Comparison of ENCODE assay signal across 12 cellular contexts in genomic region chr4:87500107-87500462, GRCh38. TPM values are rescaled to one million over a fixed set of nuclear protein-coding genes. Genes with fewer than 3 reads are reported as not detected.
DNase-seq lines count a peak whose midpoint lies in the region; ATAC-seq and TF ChIP-seq lines count a peak whose summit lies in the region.
"Had no signal": no experiment of that assay in that cellular context is flagged by ENCODE, and none has a peak within 500 bp of the region (broad histone marks: within the 10 kb centered on the region; RNA-seq: fewer than 3 reads in every experiment).

No MANE protein-coding gene starts in this region.

- no peak overlapping the region for H3K4ac ChIP-seq in neuronal stem cell (ENCODE audit: low read length)

- H3K27ac ChIP-seq in left ventricle myocardium inferior (replicated peaks) (peak overlapping the region; percentile 69), right atrium auricular region (peak overlapping the region in 1 of 2 donors; percentile 60), neuronal stem cell (replicated peaks; ENCODE audit: low read length) (no peak overlapping the region), A673 (ENCODE audit: low read depth, low read length, poor library complexity, severe bottlenecking) (no peak overlapping the region), WERI-Rb-1 (no peak overlapping the region)

- H3K4me2 ChIP-seq in neuronal stem cell (ENCODE audit: insufficient read depth, low read length, poor library complexity, severe bottlenecking) = no peak overlapping the region

- H3K9ac ChIP-seq in neuronal stem cell (ENCODE audit: low read depth, low read length, poor library complexity) = no peak overlapping the region

- no peak overlapping the region for H2BK5ac ChIP-seq in neuronal stem cell (ENCODE audit: low read length)

- H3K36me3 ChIP-seq in left ventricle myocardium inferior (peaks cover 47% of the 10 kb centered on the region), right atrium auricular region (peaks cover 15% of the 10 kb centered on the region), neuronal stem cell (replicated peaks in 1 of 2; ENCODE audit: control insufficient read depth in 2 of 2, insufficient read depth in 2 of 2, low read length in 2 of 2) (no peaks in the 10 kb centered on the region), A673 (ENCODE audit: insufficient read depth, low read length, poor library complexity, severe bottlenecking) (no peaks in the 10 kb centered on the region), WERI-Rb-1 (no peaks in the 10 kb centered on the region)

- H3K18ac ChIP-seq in neuronal stem cell (ENCODE audit: low read length) = no peak overlapping the region

- no peak overlapping the region for H3K4me3 ChIP-seq in left ventricle myocardium inferior
- H3K4me3 ChIP-seq in right atrium auricular region = no peak overlapping the region
- no peak overlapping the region for H3K4me3 ChIP-seq in neuronal stem cell (ENCODE audit: low read length in 2 of 2)
- H3K4me3 ChIP-seq in A673 (ENCODE audit: low read depth, low read length, poor library complexity, severe bottlenecking) = no peak overlapping the region
- no peak overlapping the region for H3K4me3 ChIP-seq in WERI-Rb-1 (ENCODE audit: low read depth, low read length)
- H3K4me3 ChIP-seq: lung had no signal

- ATAC-seq in HG02623 (IDR thresholded peaks at IDR 0.05; ENCODE audit: unreplicated experiment) (peak; percentile 24), HG03457 (IDR thresholded peaks at IDR 0.05; ENCODE audit: unreplicated experiment) (peak; percentile 26)
- ATAC-seq: activated CD8-positive, alpha-beta T cell treated with anti-CD3 and anti-CD28 coated beads, Interleukin-2, amount 10 ng/mL, durations not matched to agents 7 days and 5 days; Right ventricle myocardium inferior had no signal

- no peak for DNase-seq in left ventricle myocardium inferior
- DNase-seq in right atrium auricular region (ENCODE audit: low spot score) = no peak
- no peak for DNase-seq in NCI-H2196 (lab: John Stamatoyannopoulos, UW; ENCODE audit: unreplicated experiment)
- no peak for DNase-seq in neuronal stem cell (ENCODE audit: low spot score)
- DNase-seq in A673 (ENCODE audit: low spot score) = no peak
- no peak for DNase-seq in WERI-Rb-1
- DNase-seq: activated CD8-positive, alpha-beta T cell treated with anti-CD3 and anti-CD28 coated beads, Interleukin-2, amount 10 ng/mL, durations not matched to agents 7 days and 5 days had no signal

- TF ChIP-seq CTCF in left ventricle myocardium inferior (IDR thresholded peaks at IDR 0.05; ENCODE audit: borderline replicate concordance) = no peak
- no peak for TF ChIP-seq CTCF in right atrium auricular region (IDR thresholded peaks at IDR 0.05)
- TF ChIP-seq CTCF in A673 (conservative IDR thresholded peaks at IDR 0.05; ENCODE audit: low read depth, low read length) = no peak
- TF ChIP-seq CTCF in WERI-Rb-1 (IDR thresholded peaks at IDR 0.05; ENCODE audit: low read depth, low read length) = no peak

- no peak overlapping the region for H4K91ac ChIP-seq in neuronal stem cell (ENCODE audit: low read depth, low read length, poor library complexity)

- no peak overlapping the region for H2BK12ac ChIP-seq in neuronal stem cell (ENCODE audit: low read length)

- no peak overlapping the region for H3K23ac ChIP-seq in neuronal stem cell (ENCODE audit: low read depth, low read length, poor library complexity)

- H3K79me1 ChIP-seq in neuronal stem cell (ENCODE audit: low read depth, low read length) = no peaks in the 10 kb centered on the region

- H2AK5ac ChIP-seq in neuronal stem cell (ENCODE audit: low read depth, low read length) = no peak overlapping the region

- CTCF ChIA-PET in A673 (lab: Charles Lee) = no interaction called here

- POLR2A ChIA-PET in A673 (lab: Charles Lee; ENCODE audit: low non-redundant PET) = no interaction called here

- no peak overlapping the region for H2BK120ac ChIP-seq in neuronal stem cell (ENCODE audit: low read depth, low read length)

- no peak overlapping the region for H2AFZ ChIP-seq in neuronal stem cell (ENCODE audit: low read length)

- intact Hi-C loops in left ventricle myocardium inferior (cut with micrococcal nuclease) = no loop called here
- intact Hi-C loops in A673 (cut with micrococcal nuclease; ENCODE audit: unreplicated experiment) = no loop called here

- WGBS in neuronal stem cell (ENCODE audit: extremely low coverage in 2 of 2, insufficient read length in 2 of 2, insufficient replicate concordance in 1 of 2), 2 donors = no CpG with 5 or more reads among the region's 4 CpGs

- H3K14ac ChIP-seq in neuronal stem cell (ENCODE audit: low read length) = no peak overlapping the region

- no peak overlapping the region for H2BK15ac ChIP-seq in neuronal stem cell (ENCODE audit: low read length)

- H4K8ac ChIP-seq in neuronal stem cell (ENCODE audit: low read depth, low read length) = no peak overlapping the region

- H3K27me3 ChIP-seq in left ventricle myocardium inferior (ENCODE audit: low read depth) (no peaks in the 10 kb centered on the region), right atrium auricular region (no peaks in the 10 kb centered on the region), neuronal stem cell (ENCODE audit: control insufficient read depth in 3 of 3, insufficient read depth in 3 of 3, low read depth in 1 of 3, low read length in 3 of 3) (no peaks in the 10 kb centered on the region), A673 (replicated peaks; ENCODE audit: insufficient read depth, low read depth, low read length, poor library complexity) (no peaks in the 10 kb centered on the region), WERI-Rb-1 (ENCODE audit: insufficient read depth, low read depth, severe bottlenecking) (no peaks in the 10 kb centered on the region)

- H3K4me1 ChIP-seq in left ventricle myocardium inferior = peaks cover 70% of the 10 kb centered on the region
- H3K4me1 ChIP-seq in right atrium auricular region = peaks cover 0 to 25% of the 10 kb centered on the region in 2 donors
- no peaks in the 10 kb centered on the region for H3K4me1 ChIP-seq in neuronal stem cell (ENCODE audit: control insufficient read depth in 2 of 2, insufficient read depth in 1 of 2, low read depth in 1 of 2, low read length in 2 of 2)
- peaks cover 30% of the 10 kb centered on the region for H3K4me1 ChIP-seq in A673 (ENCODE audit: insufficient read depth, low read length, poor library complexity, severe bottlenecking)

- H3K9me3 ChIP-seq in left ventricle myocardium inferior (replicated peaks) (no peaks in the 10 kb centered on the region), right atrium auricular region (no peaks in the 10 kb centered on the region), neuronal stem cell (replicated peaks in 1 of 2; ENCODE audit: control insufficient read depth in 2 of 2, insufficient read depth in 1 of 2, low read depth in 1 of 2, low read length in 2 of 2) (no peaks in the 10 kb centered on the region), A673 (ENCODE audit: low read depth, low read length, poor library complexity, severe bottlenecking) (no peaks in the 10 kb centered on the region), WERI-Rb-1 (ENCODE audit: severe bottlenecking) (no peaks in the 10 kb centered on the region)

- no TSS peak for BruUV-seq in A673 (replicated peaks; lab: Mats Ljungman, UMichigan)

RNA-seq across cellular contexts. Expression of gene SPARCL1, which starts 29.1 kb away (rescaled TPM):
- 292 TPM for total RNA-seq in left ventricle myocardium inferior
- total RNA-seq in right atrium auricular region = 100 to 1,000 TPM; 501 to 627 TPM
- polyA plus RNA-seq in neuronal stem cell (2013, experiment 1 of 2) = 0.01 TPM
- 0.08 TPM for polyA plus RNA-seq in neuronal stem cell (2013, experiment 2 of 2)
- 1.1 and 1.8 TPM in 2 replicates for total RNA-seq in A673 (2021)
- total RNA-seq: activated CD8-positive, alpha-beta T cell treated with anti-CD3 and anti-CD28 coated beads, Interleukin-2, amount 10 ng/mL, durations not matched to agents 7 days and 5 days; HT1080 had no signal

Comparison
In these comparisons a context has a peak if more than half of its experiments do, and no peak if none do; other contexts are left out.
1. RNA of gene SPARCL1, which starts 29.1 kb away (total RNA-seq): 501 to 627 TPM in right atrium auricular region and 292 TPM in left ventricle myocardium inferior (single experiment); 1.1 to 1.8 TPM in A673; every median in the first group is over 100 times any median in the second.